18 cellular contexts compared by ENCODE assay signal in the genomic region with DNA sequence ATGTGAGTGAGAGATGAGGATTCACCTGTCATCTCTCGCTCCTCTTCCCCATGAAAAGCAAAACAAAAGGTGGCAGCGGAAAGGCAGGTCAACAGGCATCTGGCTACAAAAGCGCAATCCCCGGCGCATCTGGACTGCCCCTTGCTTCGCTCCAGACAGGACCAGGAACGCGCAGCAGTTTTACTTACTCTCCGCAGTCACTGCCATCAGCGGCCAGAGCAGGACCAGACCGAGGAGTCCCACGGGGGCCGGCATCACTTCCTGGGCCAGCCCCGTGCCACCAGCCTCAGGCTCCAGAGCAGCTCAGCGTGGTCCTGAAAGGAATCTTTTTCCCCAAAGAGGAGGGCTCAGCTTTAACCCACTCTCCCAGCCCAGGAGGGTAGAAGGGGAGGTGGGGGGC. TPM values are rescaled to one million over a fixed set of nuclear protein-coding genes. Genes with fewer than 3 reads are reported as not detected.
DNase-seq lines count a peak whose midpoint lies in the region; ATAC-seq and TF ChIP-seq lines count a peak whose summit lies in the region.
"Had no signal": no experiment of that assay in that cellular context is flagged by ENCODE, and none has a peak within 500 bp of the region (broad histone marks: within the 10 kb centered on the region; RNA-seq: fewer than 3 reads in every experiment).

No MANE protein-coding gene starts in this region.

- H3K4me3 Mint-ChIP-seq in WTC11 = peak overlapping the region; percentile 51
- H3K4me3 Mint-ChIP-seq: activated CD4-positive, alpha-beta T cell treated with anti-CD3 and anti-CD28 coated beads for 36 hours; HFFc6 had no signal

- CTCF ChIA-PET in WTC11 (lab: Charles Lee) = interaction anchor here (1.0 to 1.5 kb wide), 6 partner anchors 22 to 271 kb away, joined by 3 to 7 read pairs (median 4); no protein-coding TSS in a partner anchor

- peaks cover 1% of the 10 kb centered on the region for H3K9me3 Mint-ChIP-seq in WTC11
- H3K9me3 Mint-ChIP-seq: HFFc6 had no signal

- peak; percentile 79 for DNase-seq in H7
- DNase-seq in WTC11 (ENCODE audit: low spot score) = no peak
- no peak for DNase-seq in thoracic aorta (ENCODE audit: low spot score)
- no peak for DNase-seq in NCI-H446 treated with DMSO at 0.1 percent for 48 hours (lab: John Stamatoyannopoulos, UW)
- DNase-seq: activated CD4-positive, alpha-beta T cell treated with anti-CD3 and anti-CD28 coated beads for 36 hours; activated gamma-delta T cell treated with Interleukin-2 at 50 U/mL for 16 hours; amygdala; foreskin fibroblast; HFFc6; left ventricle myocardium superior; NCI-H1436 treated with DMSO at 0.1 percent for 48 hours; PC-3; testis had no signal

- H3K4me3 ChIP-seq in H7 (ENCODE audit: insufficient read depth, low read depth, low read length) = no peak overlapping the region; the same call in 1 of the 2 replicates
- H3K4me3 ChIP-seq in iPS-18a (ENCODE audit: low read length) = peak overlapping the region; percentile 52
- H3K4me3 ChIP-seq in thoracic aorta = peak overlapping the region; percentile 61
- H3K4me3 ChIP-seq: SK-N-MC, skin epidermis, testis had no signal

- peak; percentile 63 for ATAC-seq in WTC11
- ATAC-seq in thoracic aorta (ENCODE audit: insufficient number of reproducible peaks, low FRiP score, low read depth) = no peak
- ATAC-seq in HG02759 (IDR thresholded peaks at IDR 0.05; ENCODE audit: unreplicated experiment) = no peak
- ATAC-seq in HG03520 (IDR thresholded peaks at IDR 0.05; ENCODE audit: unreplicated experiment) = no peak
- ATAC-seq: activated CD4-positive, alpha-beta T cell treated with anti-CD3 and anti-CD28 coated beads for 36 hours; left ventricle myocardium superior; PC-3 had no signal

- POLR2A ChIA-PET in WTC11 (lab: Charles Lee) = no interaction called here

- no peaks in the 10 kb centered on the region for H3K27me3 ChIP-seq in H7 (ENCODE audit: control insufficient read depth, insufficient read depth, low read length)
- H3K27me3 ChIP-seq in iPS-18a (ENCODE audit: control insufficient read depth, insufficient read depth, low read length) = no peaks in the 10 kb centered on the region
- no peaks in the 10 kb centered on the region for H3K27me3 ChIP-seq in thoracic aorta (replicated peaks; ENCODE audit: insufficient read depth)
- H3K27me3 ChIP-seq: testis had no signal

- H3K36me3 ChIP-seq in H7 (replicated peaks; ENCODE audit: control insufficient read depth, insufficient read depth, low read length) = no peaks in the 10 kb centered on the region
- H3K36me3 ChIP-seq in iPS-18a (ENCODE audit: control insufficient read depth, low read depth, low read length) = no peaks in the 10 kb centered on the region
- no peaks in the 10 kb centered on the region for H3K36me3 ChIP-seq in thoracic aorta

- H3K27me3 Mint-ChIP-seq in WTC11 (ENCODE audit: low read depth) = no peaks in the 10 kb centered on the region

- H3K9ac ChIP-seq in iPS-18a (ENCODE audit: low read length) = no peak overlapping the region

- H3K4me1 Mint-ChIP-seq in WTC11 = peaks cover 22% of the 10 kb centered on the region
- H3K4me1 Mint-ChIP-seq: activated CD4-positive, alpha-beta T cell treated with anti-CD3 and anti-CD28 coated beads for 36 hours had no signal

- no peak overlapping the region for H3K27ac Mint-ChIP-seq in WTC11
- H3K27ac Mint-ChIP-seq: activated CD4-positive, alpha-beta T cell treated with anti-CD3 and anti-CD28 coated beads for 36 hours; HFFc6 had no signal

- H3K4me1 ChIP-seq in iPS-18a (ENCODE audit: control insufficient read depth, low read depth, low read length) = peaks cover 6% of the 10 kb centered on the region
- H3K4me1 ChIP-seq in thoracic aorta (ENCODE audit: control insufficient read depth in 1 of 2, low read depth in 2 of 2) = peaks cover 0 to 16% of the 10 kb centered on the region in 2 donors
- H3K4me1 ChIP-seq: testis had no signal

- H3K36me3 Mint-ChIP-seq in WTC11 = no peaks in the 10 kb centered on the region

- H3K27ac ChIP-seq in iPS-18a (ENCODE audit: low read length) (no peak overlapping the region), thoracic aorta (no peak overlapping the region)
- H3K27ac ChIP-seq: SK-N-MC, skin epidermis, testis had no signal

- H3K9me3 ChIP-seq in iPS-18a (ENCODE audit: control insufficient read depth, low read depth, low read length) (no peaks in the 10 kb centered on the region), thoracic aorta (no peaks in the 10 kb centered on the region)
- H3K9me3 ChIP-seq: testis had no signal

- TF ChIP-seq CTCF in WTC11 (IDR thresholded peaks at IDR 0.05) = no peak
- TF ChIP-seq CTCF in thoracic aorta (IDR thresholded peaks at IDR 0.05) = no peak

TF ChIP-seq in WTC11, 78 proteins besides CTCF, POLR2A, EP300 and RAD21:
- TF ChIP-seq TP53 (CRISPR knock-in tag; IDR thresholded peaks at IDR 0.05) (0 out of 2 replicates have a peak, but pooled peaks have one; percentile 36), ZNF423 (CRISPR knock-in tag; IDR thresholded peaks at IDR 0.05) (no peak)
- TF ChIP-seq, protein P1, sequence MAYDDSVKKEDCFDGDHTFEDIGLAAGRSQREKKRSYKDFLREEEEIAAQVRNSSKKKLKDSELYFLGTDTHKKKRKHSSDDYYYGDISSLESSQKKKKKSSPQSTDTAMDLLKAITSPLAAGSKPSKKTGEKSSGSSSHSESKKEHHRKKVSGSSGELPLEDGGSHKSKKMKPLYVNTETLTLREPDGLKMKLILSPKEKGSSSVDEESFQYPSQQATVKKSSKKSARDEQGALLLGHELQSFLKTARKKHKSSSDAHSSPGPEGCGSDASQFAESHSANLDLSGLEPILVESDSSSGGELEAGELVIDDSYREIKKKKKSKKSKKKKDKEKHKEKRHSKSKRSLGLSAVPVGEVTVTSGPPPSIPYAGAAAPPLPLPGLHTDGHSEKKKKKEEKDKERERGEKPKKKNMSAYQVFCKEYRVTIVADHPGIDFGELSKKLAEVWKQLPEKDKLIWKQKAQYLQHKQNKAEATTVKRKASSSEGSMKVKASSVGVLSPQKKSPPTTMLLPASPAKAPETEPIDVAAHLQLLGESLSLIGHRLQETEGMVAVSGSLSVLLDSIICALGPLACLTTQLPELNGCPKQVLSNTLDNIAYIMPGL (CRISPR knock-in tag; IDR thresholded peaks at IDR 0.05) = no peak

RNA-seq across cellular contexts. Expression of a gene that starts 59.8 kb away (rescaled TPM):
- 71.8 and 85.6 TPM in 2 replicates for total RNA-seq in H7 (2014; rRNA removed; shearing (Covaris generic))
- total RNA-seq in WTC11 (2021) (72.4 to 77.7 TPM (median 73.0 TPM) in 3 replicates), thoracic aorta (100 to 1,000 TPM; 124 to 146 TPM)
